Comparison of ENCODE assay signal across 8 cellular contexts in the genomic region with DNA sequence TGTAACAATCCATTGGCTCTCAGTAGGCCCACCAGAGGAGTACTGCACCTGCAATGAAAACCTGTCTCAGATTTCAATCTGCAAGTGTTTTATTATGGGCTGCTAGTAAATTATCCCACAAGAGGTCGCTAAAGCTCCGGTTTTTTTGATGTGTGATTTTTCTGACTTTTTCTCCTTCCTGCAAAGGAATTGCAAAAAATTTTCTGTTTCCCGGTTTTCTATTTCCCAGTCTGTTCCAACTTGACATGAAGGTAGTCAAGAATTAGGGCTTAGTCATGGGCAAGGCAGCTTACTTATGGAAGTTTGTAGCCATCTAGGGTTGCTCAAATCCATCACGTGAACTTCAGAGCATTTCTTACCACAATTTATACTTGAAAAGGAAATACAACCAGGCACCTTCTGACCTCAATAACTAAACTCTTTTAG. TPM values are rescaled to one million over a fixed set of nuclear protein-coding genes. Genes with fewer than 3 reads are reported as not detected.
DNase-seq lines count a peak whose midpoint lies in the region; ATAC-seq and TF ChIP-seq lines count a peak whose summit lies in the region.

No MANE protein-coding gene starts in this region.

- H3K36me3 ChIP-seq in OCI-LY7 (ENCODE audit: insufficient read depth, low read length) (no peaks in the 10 kb centered on the region), mesenchymal stem cell (ENCODE audit: control insufficient read depth in 1 of 2, insufficient read depth in 2 of 2, low read depth in 1 of 2, low read length in 2 of 2) (no peaks in the 10 kb centered on the region)

- no peak overlapping the region for H4K8ac ChIP-seq in mesenchymal stem cell (ENCODE audit: low read length)

- H3K18ac ChIP-seq in mesenchymal stem cell (ENCODE audit: low read depth in 1 of 2, low read length in 2 of 2): no peak overlapping the region

- H3K4me2 ChIP-seq in OCI-LY7 (ENCODE audit: low read length): no peak overlapping the region
- H3K4me2 ChIP-seq in mesenchymal stem cell (ENCODE audit: low read length, poor library complexity, severe bottlenecking): no peak overlapping the region

- peak; percentile 82 for DNase-seq in activated CD4-positive, alpha-beta T cell treated with anti-CD3 and anti-CD28 coated beads, Interleukin-2, amount 10 ng/mL, durations not matched to agents 24 days and 14 days
- DNase-seq in activated CD4-positive, alpha-beta T cell treated with anti-CD3 and anti-CD28 coated beads for 48 hours: no peak
- DNase-seq in HS-27A (ENCODE audit: low read depth): peak; percentile 86
- peak; percentile 52 for DNase-seq in OCI-LY7 (ENCODE audit: low spot score)
- peak; percentile 96 for DNase-seq in choroid plexus epithelial cell (ENCODE audit: low read depth)
- DNase-seq in mesenchymal stem cell: peak; percentile 86

- peak overlapping the region; percentile 63 for H3K9ac ChIP-seq in mesenchymal stem cell (ENCODE audit: low read length)

- H3K27me3 Mint-ChIP-seq in activated CD4-positive, alpha-beta T cell treated with anti-CD3 and anti-CD28 coated beads, Interleukin-2, amount 10 ng/mL, durations not matched to agents 24 days and 14 days: no peaks in the 10 kb centered on the region

- H3K9me3 ChIP-seq in OCI-LY7 (ENCODE audit: low read length) (no peaks in the 10 kb centered on the region), mesenchymal stem cell (ENCODE audit: control insufficient read depth, low read length) (no peaks in the 10 kb centered on the region)

- H2BK120ac ChIP-seq in mesenchymal stem cell (ENCODE audit: low read depth, low read length): no peak overlapping the region

- peak overlapping the region; percentile 66 for H3K4me3 Mint-ChIP-seq in activated CD4-positive, alpha-beta T cell treated with anti-CD3 and anti-CD28 coated beads, Interleukin-2, amount 10 ng/mL, durations not matched to agents 24 days and 14 days

- H3K27me3 ChIP-seq in mesenchymal stem cell (ENCODE audit: control insufficient read depth in 1 of 2, insufficient read depth in 1 of 2, low read length in 2 of 2): no peaks in the 10 kb centered on the region

- H2BK12ac ChIP-seq in mesenchymal stem cell (ENCODE audit: low read length in 2 of 2): no peak overlapping the region

- H3K27ac ChIP-seq in OCI-LY7 (ENCODE audit: low read depth, low read length, poor library complexity, severe bottlenecking) (no peak overlapping the region), mesenchymal stem cell (ENCODE audit: low read length, poor library complexity, severe bottlenecking) (peak overlapping the region; percentile 83)

- H2BK15ac ChIP-seq in mesenchymal stem cell (ENCODE audit: low read depth, poor library complexity, severe bottlenecking): no peak overlapping the region

- 0% methylated on average over 3 of the region's 4 CpGs for WGBS in mesenchymal stem cell

- H3K9me3 Mint-ChIP-seq in activated CD4-positive, alpha-beta T cell treated with anti-CD3 and anti-CD28 coated beads, Interleukin-2, amount 10 ng/mL, durations not matched to agents 24 days and 14 days: peaks cover 3% of the 10 kb centered on the region

- peaks cover 36% of the 10 kb centered on the region for H3K4me1 Mint-ChIP-seq in activated CD4-positive, alpha-beta T cell treated with anti-CD3 and anti-CD28 coated beads, Interleukin-2, amount 10 ng/mL, durations not matched to agents 24 days and 14 days

- no peaks in the 10 kb centered on the region for H3K9me2 ChIP-seq in OCI-LY7 (ENCODE audit: insufficient read depth, low read length)

- H2AFZ ChIP-seq in OCI-LY7 (ENCODE audit: low read length) (0 out of 2 replicates have a peak overlapping the region, but pooled peaks have one; percentile 25), mesenchymal stem cell (ENCODE audit: low read depth, low read length) (no peak overlapping the region)

- no peak overlapping the region for H3K23ac ChIP-seq in mesenchymal stem cell (ENCODE audit: low read length in 2 of 2)

- no peak overlapping the region for H3K4ac ChIP-seq in mesenchymal stem cell (ENCODE audit: low read depth in 1 of 2, low read length in 2 of 2)

- no peak overlapping the region for H3K4me3 ChIP-seq in OCI-LY7 (ENCODE audit: low read depth, low read length, poor library complexity, severe bottlenecking)
- H3K4me3 ChIP-seq in choroid plexus epithelial cell (ENCODE audit: low read depth, low read length): no peak overlapping the region
- H3K4me3 ChIP-seq in mesenchymal stem cell (ENCODE audit: insufficient read depth in 1 of 2, low read depth in 1 of 2, low read length in 2 of 2): no peak overlapping the region

- H3K79me2 ChIP-seq in OCI-LY7 (ENCODE audit: insufficient read depth, low read depth, low read length): no peaks in the 10 kb centered on the region

- no peak overlapping the region for H2BK5ac ChIP-seq in mesenchymal stem cell (ENCODE audit: low read depth, low read length, poor library complexity, severe bottlenecking)

- POLR2A ChIA-PET in OCI-LY7 (lab: Charles Lee): interaction anchor here (0.6 to 1.2 kb wide), 4 partner anchors 72 to 1271 kb away, joined by 3 to 5 read pairs (median 3); no protein-coding TSS in a partner anchor

- no peaks in the 10 kb centered on the region for H4K20me1 ChIP-seq in OCI-LY7 (ENCODE audit: insufficient read depth, low read length)

- TF ChIP-seq CTCF in OCI-LY7 (conservative IDR thresholded peaks at IDR 0.05; ENCODE audit: low read length) (peak; percentile 90), choroid plexus epithelial cell (conservative IDR thresholded peaks at IDR 0.05; ENCODE audit: low read depth, low read length) (peak; percentile 67)

- peaks cover 6% of the 10 kb centered on the region for H3K36me3 Mint-ChIP-seq in activated CD4-positive, alpha-beta T cell treated with anti-CD3 and anti-CD28 coated beads, Interleukin-2, amount 10 ng/mL, durations not matched to agents 24 days and 14 days (ENCODE audit: low read depth)

- H3K14ac ChIP-seq in mesenchymal stem cell (ENCODE audit: low read length in 2 of 2): no peak overlapping the region

- CTCF ChIA-PET in OCI-LY7 (lab: Charles Lee; ENCODE audit: unreplicated experiment): no interaction called here

- intact Hi-C loops in activated CD4-positive, alpha-beta T cell treated with anti-CD3 and anti-CD28 coated beads, Interleukin-2, amount 10 ng/mL, durations not matched to agents 24 days and 14 days (cut with micrococcal nuclease): loop anchor here (1.0 to 2.0 kb wide), 3 partner anchors 140 to 690 kb away; no protein-coding TSS in a partner anchor
- intact Hi-C loops in OCI-LY7 (cut with micrococcal nuclease; ENCODE audit: unreplicated experiment): loop anchor here (1.0 to 10.0 kb wide), 4 partner anchors 85 to 779 kb away; no protein-coding TSS in a partner anchor

- H3K79me1 ChIP-seq in mesenchymal stem cell (replicated peaks; ENCODE audit: low read length, poor library complexity, severe bottlenecking): no peaks in the 10 kb centered on the region

- H4K91ac ChIP-seq in mesenchymal stem cell (ENCODE audit: low read length): no peak overlapping the region

- H3K4me1 ChIP-seq in OCI-LY7 (ENCODE audit: insufficient read depth, low read length, poor library complexity, severe bottlenecking): no peaks in the 10 kb centered on the region
- peaks cover 3% of the 10 kb centered on the region for H3K4me1 ChIP-seq in mesenchymal stem cell (ENCODE audit: control insufficient read depth, insufficient read depth, low read depth, low read length)

- peak overlapping the region; percentile 81 for H3K27ac Mint-ChIP-seq in activated CD4-positive, alpha-beta T cell treated with anti-CD3 and anti-CD28 coated beads, Interleukin-2, amount 10 ng/mL, durations not matched to agents 24 days and 14 days

- ATAC-seq in GM21737 (IDR thresholded peaks at IDR 0.05; ENCODE audit: unreplicated experiment) (no peak), GM18873 (IDR thresholded peaks at IDR 0.05; ENCODE audit: low FRiP score, unreplicated experiment) (no peak)

- no peak overlapping the region for H2AK5ac ChIP-seq in mesenchymal stem cell (ENCODE audit: low read length, severe bottlenecking)

- BruUV-seq in OCI-LY7 (replicated peaks; lab: Mats Ljungman, UMichigan): no TSS peak

RNA-seq across cellular contexts. Expression of gene AHI1, which starts 38.5 kb away (rescaled TPM):
- total RNA-seq in activated CD4-positive, alpha-beta T cell treated with anti-CD3 and anti-CD28 coated beads, Interleukin-2, amount 10 ng/mL, durations not matched to agents 24 days and 14 days: 155 and 160 TPM in 2 replicates
- 21.4 and 25.3 TPM in 2 replicates for total RNA-seq in OCI-LY7 (2014; rRNA removed; shearing (Covaris generic))
- total RNA-seq in OCI-LY7 (2022): 33.9 and 34.8 TPM in 2 replicates
- polyA plus RNA-seq in mesenchymal stem cell (2013, experiment 1 of 2): 14.2 TPM
- 13.9 TPM for polyA plus RNA-seq in mesenchymal stem cell (2013, experiment 2 of 2)
